ENCODE assay signal across 22 cellular contexts in the genomic region with DNA sequence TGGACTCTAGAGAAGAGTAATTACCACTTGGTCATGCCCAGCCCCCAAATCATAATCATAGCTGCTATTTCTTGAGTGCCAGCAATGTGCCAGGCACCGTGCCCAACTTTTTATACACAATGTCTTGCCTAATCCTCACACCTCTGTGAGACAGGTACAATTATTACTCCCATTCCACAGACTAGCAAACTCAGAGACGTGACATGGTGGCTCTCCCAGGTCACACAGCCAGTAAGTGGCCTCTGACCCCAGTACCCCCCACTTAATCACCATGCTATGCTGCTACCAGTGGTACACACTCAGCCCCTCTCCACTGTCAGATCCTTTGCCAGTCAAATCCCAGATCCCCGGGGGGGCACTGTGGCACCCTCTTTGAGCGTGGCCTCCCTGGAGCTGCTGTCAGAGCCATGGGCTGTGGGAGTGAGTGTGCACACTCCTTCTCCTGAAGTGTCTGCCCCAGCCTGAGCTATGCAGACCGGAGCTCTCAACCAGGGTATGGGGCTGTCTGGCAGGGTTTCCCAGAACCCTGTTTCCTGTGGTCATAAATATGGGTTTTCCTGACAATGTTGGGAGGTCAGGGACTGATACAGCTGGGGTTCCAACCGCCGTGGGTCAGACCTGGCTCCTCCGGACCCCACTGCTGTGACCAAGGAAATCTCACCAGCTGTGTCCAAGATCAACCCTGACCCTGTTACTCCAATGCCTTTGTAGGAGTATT. TPM values are rescaled to one million over a fixed set of nuclear protein-coding genes. Genes with fewer than 3 reads are reported as not detected.
"Had no signal": no experiment of that assay in that cellular context is flagged by ENCODE, and none has a peak within 500 bp of the region (broad histone marks: within the 10 kb centered on the region; RNA-seq: fewer than 3 reads in every experiment).

No MANE protein-coding gene starts in this region.

- DNase-seq: activated B cell treated with CpG ODN at 0.5 μM for 24 hours; activated CD4-positive, alpha-beta T cell treated with anti-CD3 and anti-CD28 coated beads, Interleukin-2, amount 10 ng/mL, durations not matched to agents 7 days and 5 days; activated CD8-positive, alpha-beta memory T cell treated with anti-CD3 and anti-CD28 coated beads for 24 hours; activated gamma-delta T cell treated with Interleukin-2 at 50 U/mL for 16 hours; activated naive CD8-positive, alpha-beta T cell treated with anti-CD3 and anti-CD28 coated beads, Interleukin-2, amount 10 ng/mL, durations not matched to agents 7 days and 5 days; anterior cingulate cortex; hippocampal formation; kidney; mucosa of descending colon; naive thymus-derived CD4-positive, alpha-beta T cell; occipital lobe; T-helper 2 cell; trophoblast cell had no signal

- H3K27ac Mint-ChIP-seq: activated B cell treated with CpG ODN at 0.5 μM for 24 hours; activated CD4-positive, alpha-beta T cell treated with anti-CD3 and anti-CD28 coated beads, Interleukin-2, amount 10 ng/mL, durations not matched to agents 7 days and 5 days; activated naive CD8-positive, alpha-beta T cell treated with anti-CD3 and anti-CD28 coated beads, Interleukin-2, amount 10 ng/mL, durations not matched to agents 7 days and 5 days; naive thymus-derived CD4-positive, alpha-beta T cell; stimulated activated naive CD8-positive, alpha-beta T cell treated with anti-CD3 and anti-CD28 coated beads, Interleukin-15, Interleukin-2, amounts not matched to agents 100 ng/mL and 50 ng/mL, for 24 hours had no signal

- H3K27me3 Mint-ChIP-seq: activated CD4-positive, alpha-beta T cell treated with anti-CD3 and anti-CD28 coated beads, Interleukin-2, amount 10 ng/mL, durations not matched to agents 7 days and 5 days; activated naive CD8-positive, alpha-beta T cell treated with anti-CD3 and anti-CD28 coated beads, Interleukin-2, amount 10 ng/mL, durations not matched to agents 7 days and 5 days had no signal

- FAIRE-seq: kidney had no signal

- H3K9me3 Mint-ChIP-seq: activated B cell treated with CpG ODN at 0.5 μM for 24 hours; activated CD4-positive, alpha-beta T cell treated with anti-CD3 and anti-CD28 coated beads, Interleukin-2, amount 10 ng/mL, durations not matched to agents 7 days and 5 days; activated naive CD8-positive, alpha-beta T cell treated with anti-CD3 and anti-CD28 coated beads, Interleukin-2, amount 10 ng/mL, durations not matched to agents 7 days and 5 days; stimulated activated naive CD8-positive, alpha-beta T cell treated with anti-CD3 and anti-CD28 coated beads, Interleukin-15, Interleukin-2, amounts not matched to agents 100 ng/mL and 50 ng/mL, for 24 hours had no signal

- H3K4me1 Mint-ChIP-seq: activated B cell treated with CpG ODN at 0.5 μM for 24 hours; activated CD4-positive, alpha-beta T cell treated with anti-CD3 and anti-CD28 coated beads, Interleukin-2, amount 10 ng/mL, durations not matched to agents 7 days and 5 days; activated naive CD8-positive, alpha-beta T cell treated with anti-CD3 and anti-CD28 coated beads, Interleukin-2, amount 10 ng/mL, durations not matched to agents 7 days and 5 days; naive thymus-derived CD4-positive, alpha-beta T cell had no signal

- H3K36me3 ChIP-seq: prostate gland, right lobe of liver, suprapubic skin had no signal

- H3K36me3 Mint-ChIP-seq: activated naive CD8-positive, alpha-beta T cell treated with anti-CD3 and anti-CD28 coated beads, Interleukin-2, amount 10 ng/mL, durations not matched to agents 7 days and 5 days; naive thymus-derived CD4-positive, alpha-beta T cell had no signal

- H3K27ac ChIP-seq: prostate gland, right lobe of liver, suprapubic skin had no signal

- H3K9me3 ChIP-seq: mucosa of descending colon, prostate gland, right lobe of liver, suprapubic skin had no signal

- H3K4me2 ChIP-seq: smooth muscle cell had no signal

- H3K4me1 ChIP-seq: prostate gland, right lobe of liver had no signal

- H3K4me3 Mint-ChIP-seq: activated B cell treated with CpG ODN at 0.5 μM for 24 hours; activated CD4-positive, alpha-beta T cell treated with anti-CD3 and anti-CD28 coated beads, Interleukin-2, amount 10 ng/mL, durations not matched to agents 7 days and 5 days; activated naive CD8-positive, alpha-beta T cell treated with anti-CD3 and anti-CD28 coated beads, Interleukin-2, amount 10 ng/mL, durations not matched to agents 7 days and 5 days; naive thymus-derived CD4-positive, alpha-beta T cell; stimulated activated naive CD8-positive, alpha-beta T cell treated with anti-CD3 and anti-CD28 coated beads, Interleukin-15, Interleukin-2, amounts not matched to agents 100 ng/mL and 50 ng/mL, for 24 hours had no signal

- ATAC-seq: mucosa of descending colon; naive thymus-derived CD4-positive, alpha-beta T cell; right lobe of liver had no signal

- H3K27me3 ChIP-seq: right lobe of liver had no signal

- H3K4me3 ChIP-seq: lung, mucosa of descending colon, prostate gland, right lobe of liver, smooth muscle cell, suprapubic skin had no signal

RNA-seq across cellular contexts. Expression of gene LACTBL1, which starts 51.8 kb away (rescaled TPM):
- total RNA-seq: activated B cell treated with CpG ODN at 0.5 μM for 24 hours; activated CD4-positive, alpha-beta T cell treated with anti-CD3 and anti-CD28 coated beads, Interleukin-2, amount 10 ng/mL, durations not matched to agents 7 days and 5 days; activated naive CD8-positive, alpha-beta T cell treated with anti-CD3 and anti-CD28 coated beads, Interleukin-2, amount 10 ng/mL, durations not matched to agents 7 days and 5 days; cerebellum; dermis microvascular lymphatic vessel endothelial cell; kidney; lung; mucosa of descending colon; naive thymus-derived CD4-positive, alpha-beta T cell; occipital lobe; prostate gland; right lobe of liver; smooth muscle cell; suprapubic skin had no signal
- polyA plus RNA-seq: esophagus; lung; naive thymus-derived CD4-positive, alpha-beta T cell; smooth muscle cell had no signal
